9 cellular contexts compared by ENCODE assay signal in the genomic region with DNA sequence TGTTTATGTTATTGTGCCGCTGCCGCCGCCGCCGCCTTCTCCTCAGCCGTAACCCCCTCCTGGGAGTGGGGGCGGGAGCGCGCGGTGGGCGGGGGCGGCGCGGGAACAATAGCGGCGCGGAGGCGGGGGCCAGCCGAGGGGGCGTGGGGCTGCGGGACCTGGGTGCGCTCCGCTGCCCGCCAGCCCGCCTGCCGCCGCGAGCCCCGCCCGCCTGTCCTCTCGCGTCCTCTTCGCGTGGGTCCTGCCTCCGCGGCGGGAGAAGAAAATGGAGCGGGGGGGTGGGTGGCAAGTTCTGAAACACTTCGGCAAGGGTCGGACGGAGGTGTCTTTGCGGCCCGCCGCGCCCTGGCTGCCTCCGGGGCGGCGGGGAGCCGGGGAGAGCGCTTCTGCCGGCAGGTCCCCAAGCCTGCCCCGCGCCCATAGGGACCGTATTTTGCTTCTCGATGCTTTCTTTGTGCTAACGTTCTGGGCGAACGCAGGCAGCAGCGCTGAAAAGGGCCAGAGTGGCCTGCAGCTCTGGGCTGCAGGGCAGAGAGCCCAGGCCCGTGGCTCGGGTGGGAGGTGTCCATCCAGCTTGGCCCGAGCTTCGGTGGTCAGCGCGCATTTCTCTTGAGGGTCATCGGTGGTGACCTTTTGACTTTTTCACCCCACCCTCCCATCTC. TPM values are rescaled to one million over a fixed set of nuclear protein-coding genes. Genes with fewer than 3 reads are reported as not detected.
DNase-seq lines count a peak whose midpoint lies in the region; ATAC-seq and TF ChIP-seq lines count a peak whose summit lies in the region.
"Had no signal": no experiment of that assay in that cellular context is flagged by ENCODE, and none has a peak within 500 bp of the region (broad histone marks: within the 10 kb centered on the region; RNA-seq: fewer than 3 reads in every experiment).

No MANE protein-coding gene starts in this region.

- H3K27ac ChIP-seq in Panc1 (ENCODE audit: low read length) (peak overlapping the region; percentile 86), heart right ventricle (peak overlapping the region; percentile 92 to 99 (median 97)), aorta (ENCODE audit: low read depth in 1 of 2, low read length in 2 of 2) (peak overlapping the region in 1 of 2 donors; percentile 66)

- POLR2A ChIA-PET in BJ (lab: Charles Lee), result no interaction called here
- POLR2A ChIA-PET in Panc1 (lab: Charles Lee), result interaction anchor here (1.1 kb wide), 1 partner anchor 19 kb away, joined by 3 read pairs; no protein-coding TSS in a partner anchor

- H3K27me3 ChIP-seq in BJ (ENCODE audit: control insufficient read depth, insufficient read depth, low read length) (peaks cover 2% of the 10 kb centered on the region; the same call in 1 of the 2 replicates), Panc1 (ENCODE audit: control insufficient read depth, insufficient read depth, low read length) (no peaks in the 10 kb centered on the region; the same call in 1 of the 2 replicates), heart right ventricle (no peaks in the 10 kb centered on the region), aorta (ENCODE audit: control insufficient read depth in 1 of 2, insufficient read depth in 2 of 2, low read length in 1 of 2) (no peaks in the 10 kb centered on the region)

- H3K36me3 ChIP-seq in BJ (ENCODE audit: control insufficient read depth, insufficient read depth, low read length) (no peaks in the 10 kb centered on the region), Panc1 (ENCODE audit: control insufficient read depth, insufficient read depth, low read length) (no peaks in the 10 kb centered on the region), heart right ventricle (no peaks in the 10 kb centered on the region), aorta (ENCODE audit: control insufficient read depth in 1 of 2, insufficient read depth in 2 of 2, low read length in 1 of 2) (no peaks in the 10 kb centered on the region)

- BruUV-seq in Panc1 (replicated peaks; lab: Mats Ljungman, UMichigan), result no TSS peak

- peak; percentile 37 for ATAC-seq in GM18909 (IDR thresholded peaks at IDR 0.05; ENCODE audit: poor library complexity, unreplicated experiment)
- peak; percentile 32 for ATAC-seq in HG03159 (IDR thresholded peaks at IDR 0.05; ENCODE audit: unreplicated experiment)
- ATAC-seq in Panc1, result peak; percentile 86
- ATAC-seq in heart right ventricle, result peak; percentile 55 to 82 (median 78)
- ATAC-seq in aorta (ENCODE audit: low FRiP score), result peak; percentile 74

- H3K27ac Mint-ChIP-seq in activated naive CD8-positive, alpha-beta T cell treated with anti-CD3 and anti-CD28 coated beads for 36 hours, result peak overlapping the region; percentile 36

- H3K4me3 ChIP-seq in BJ (ENCODE audit: low read depth, low read length) (peak overlapping the region; percentile 89), Panc1 (ENCODE audit: low read depth in 2 of 2, low read length in 2 of 2) (peak overlapping the region; percentile 80 to 92), heart right ventricle (peak overlapping the region; percentile 56 to 96 (median 90)), aorta (ENCODE audit: low read length in 2 of 2) (peak overlapping the region; percentile 75 to 81)

- CTCF ChIA-PET in BJ (lab: Yijun Ruan, JAX) (no interaction called here), Panc1 (lab: Charles Lee) (no interaction called here)

- H3K4me3 Mint-ChIP-seq in activated naive CD8-positive, alpha-beta T cell treated with anti-CD3 and anti-CD28 coated beads for 36 hours, result peak overlapping the region; percentile 79

- TF ChIP-seq CTCF in BJ (IDR thresholded peaks at IDR 0.05; ENCODE audit: insufficient read depth, low read depth, low read length), result no peak
- TF ChIP-seq CTCF in Panc1 (IDR thresholded peaks at IDR 0.05), result no peak
- no peak for TF ChIP-seq CTCF in heart right ventricle (IDR thresholded peaks at IDR 0.05)

- in situ Hi-C loops in Panc1 (cut with HindIII; ENCODE audit: low pct_unique_long_range_greater_than_20kb, low sequenced_read_pairs), result no loop called here

- WGBS in heart right ventricle, 2 donors, result 0 to 1% methylated on average over 59 to 66 of the region's 66 CpGs
- WGBS in aorta, 2 donors, result 1% methylated on average over 37 to 66 of the region's 66 CpGs

- intact Hi-C loops in Panc1 (cut with micrococcal nuclease; ENCODE audit: unreplicated experiment) (no loop called here), heart right ventricle (cut with DNase I) (no loop called here), aorta (cut with DNase I) (no loop called here)

- no peaks in the 10 kb centered on the region for H3K27me3 Mint-ChIP-seq in activated naive CD8-positive, alpha-beta T cell treated with anti-CD3 and anti-CD28 coated beads for 36 hours

- no peaks in the 10 kb centered on the region for H3K9me3 ChIP-seq in Panc1 (ENCODE audit: control insufficient read depth, insufficient read depth, low read depth, low read length)
- no peaks in the 10 kb centered on the region for H3K9me3 ChIP-seq in heart right ventricle
- no peaks in the 10 kb centered on the region for H3K9me3 ChIP-seq in aorta (ENCODE audit: control insufficient read depth, low read length)

- no peaks in the 10 kb centered on the region for H3K36me3 Mint-ChIP-seq in activated naive CD8-positive, alpha-beta T cell treated with anti-CD3 and anti-CD28 coated beads for 36 hours

- H3K9me3 Mint-ChIP-seq in activated naive CD8-positive, alpha-beta T cell treated with anti-CD3 and anti-CD28 coated beads for 36 hours, result peaks cover 1% of the 10 kb centered on the region

- peaks cover 27% of the 10 kb centered on the region for H3K4me1 Mint-ChIP-seq in activated naive CD8-positive, alpha-beta T cell treated with anti-CD3 and anti-CD28 coated beads for 36 hours

- DNase-seq in BJ (ENCODE audit: low read depth) (no peak), Panc1 (ENCODE audit: low read depth, low spot score) (no peak), heart right ventricle (peak; percentile 70 to 78), putamen (ENCODE audit: low spot score) (peak; percentile 43), aorta (peak; percentile 71 to 89)
- DNase-seq in activated naive CD8-positive, alpha-beta T cell treated with anti-CD3 and anti-CD28 coated beads for 36 hours, result peak; percentile 57

- H3K4me1 ChIP-seq in Panc1 (ENCODE audit: control insufficient read depth, insufficient read depth, low read length) (peaks cover 37% of the 10 kb centered on the region), heart right ventricle (peaks cover 0 to 51% (median 36%) of the 10 kb centered on the region in 9 donors), aorta (ENCODE audit: control insufficient read depth in 1 of 2, insufficient read depth in 2 of 2, low read length in 2 of 2) (no peaks in the 10 kb centered on the region)

RNA-seq across cellular contexts. Expression of a gene that starts 0.5 kb away (rescaled TPM):
- polyA plus RNA-seq in BJ (2011; rRNA removed) (31.2 and 68.6 TPM in 2 replicates), heart right ventricle (1 to 10 TPM; 7.4 to 8.0 TPM), aorta (10 to 100 TPM in 1 of 2 donors, 1 to 10 TPM in 1; 7.8 to 20.0 TPM)
- polyA minus RNA-seq in BJ (2011; rRNA and poly(A)+ RNA removed), result 19.8 and 20.0 TPM in 2 replicates
- total RNA-seq in Panc1 (2021; ENCODE audit: unreplicated experiment) (66.6 TPM), heart right ventricle (10 to 100 TPM; 22.0 to 41.9 (median 31.2) TPM), aorta (10 to 100 TPM; 33.3 to 38.9 TPM)
- 35.2 TPM for polyA plus RNA-seq in Panc1 (2012; ENCODE audit: insufficient read length)
- 10 to 100 TPM; 43.2 to 44.8 TPM for total RNA-seq in activated naive CD8-positive, alpha-beta T cell treated with anti-CD3 and anti-CD28 coated beads for 36 hours

RNA-seq across cellular contexts. Expression of a gene that starts 32.5 kb away (rescaled TPM):
- polyA plus RNA-seq in BJ (2011; rRNA removed) (not detected in 2 replicates), heart right ventricle (not detected), aorta (not detected)
- not detected in 2 replicates for polyA minus RNA-seq in BJ (2011; rRNA and poly(A)+ RNA removed)
- total RNA-seq in Panc1 (2021; ENCODE audit: unreplicated experiment) (not detected), heart right ventricle (under 1 TPM in 7 of 10 donors, not detected in 3; 0.16 to 0.74 (median 0.23) TPM), aorta (not detected)
- polyA plus RNA-seq in Panc1 (2012; ENCODE audit: insufficient read length), result not detected
- total RNA-seq in activated naive CD8-positive, alpha-beta T cell treated with anti-CD3 and anti-CD28 coated beads for 36 hours, result not detected
- total RNA-seq: activated CD8-positive, alpha-beta memory T cell treated with anti-CD3 and anti-CD28 coated beads for 36 hours had no signal

Comparison
In these comparisons a context has a peak if more than half of its experiments do, and no peak if none do; other contexts are left out.
1. DNase-seq: peak in activated naive CD8-positive, alpha-beta T cell treated with anti-CD3 and anti-CD28 coated beads for 36 hours (single experiment), heart right ventricle (2 of 2), putamen (single experiment) and aorta (2 of 2); none in BJ (single experiment) and Panc1 (single experiment).
2. ATAC-seq: peak in every context shown above with its lines; median percentile 86 in Panc1; 78 in heart right ventricle; 74 in aorta; 37 in GM18909; 32 in HG03159.
3. Peak in every context shown above with its lines, with median percentiles within 50 percentile points of each other: H3K4me3 ChIP-seq.